9 cellular contexts compared by ENCODE assay signal in the genomic region with DNA sequence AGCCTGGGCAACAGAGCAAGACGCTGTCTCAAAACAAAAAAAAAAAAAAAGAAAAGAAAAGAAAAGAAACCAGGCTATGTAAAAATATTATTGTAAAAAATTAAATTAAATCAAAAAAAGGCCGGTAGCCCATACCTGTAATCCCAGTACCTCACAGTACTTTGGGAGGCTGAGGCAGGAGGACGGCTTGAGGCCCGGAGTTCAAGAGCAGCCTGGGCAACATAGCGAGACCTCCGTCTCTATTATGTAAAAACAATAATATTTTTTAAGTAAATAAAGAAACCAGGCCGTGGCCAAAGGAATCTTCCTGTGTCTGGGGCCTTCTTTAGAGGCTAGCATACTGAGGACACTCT. TPM values are rescaled to one million over a fixed set of nuclear protein-coding genes. Genes with fewer than 3 reads are reported as not detected.
DNase-seq lines count a peak whose midpoint lies in the region; ATAC-seq and TF ChIP-seq lines count a peak whose summit lies in the region.
"Had no signal": no experiment of that assay in that cellular context is flagged by ENCODE, and none has a peak within 500 bp of the region (broad histone marks: within the 10 kb centered on the region; RNA-seq: fewer than 3 reads in every experiment).

No MANE protein-coding gene starts in this region.

- H3K79me1 ChIP-seq in mesendoderm (ENCODE audit: low read length): peaks cover 11% of the 10 kb centered on the region

- no peak overlapping the region for H4K8ac ChIP-seq in mesendoderm (ENCODE audit: low read depth, low read length)

- ATAC-seq in heart left ventricle: no peak
- ATAC-seq in left ventricle myocardium superior: no peak
- ATAC-seq in upper lobe of left lung (ENCODE audit: low FRiP score in 2 of 2): no peak
- ATAC-seq in HG02571 (IDR thresholded peaks at IDR 0.05; ENCODE audit: unreplicated experiment): no peak
- no peak for ATAC-seq in left colon

- H2BK120ac ChIP-seq in mesendoderm (ENCODE audit: low read depth, low read length): no peak overlapping the region

- peaks cover 13% of the 10 kb centered on the region for H3K79me2 ChIP-seq in mesendoderm (ENCODE audit: control insufficient read depth, insufficient read depth, low read length)

- CTCF ChIA-PET in MCF 10A (lab: Yijun Ruan, JAX): no interaction called here

- H3K4me3 ChIP-seq in heart left ventricle (peak overlapping the region; percentile 80 to 100 (median 95)), mesendoderm (ENCODE audit: low read length) (no peak overlapping the region), upper lobe of left lung (peak overlapping the region in 3 of 4 donors; percentile 67 to 93 (median 93))

- peaks cover 38% of the 10 kb centered on the region for H3K4me1 Mint-ChIP-seq in MCF 10A (ENCODE audit: insufficient read depth, unreplicated experiment)

- H3K9me3 Mint-ChIP-seq in MCF 10A (ENCODE audit: unreplicated experiment): no peaks in the 10 kb centered on the region

- peak overlapping the region; percentile 95 for H3K56ac ChIP-seq in mesendoderm (ENCODE audit: low read length)

- peaks cover 0 to 24% (median 23%) of the 10 kb centered on the region in 9 donors for H3K36me3 ChIP-seq in heart left ventricle
- H3K36me3 ChIP-seq in mesendoderm (ENCODE audit: control insufficient read depth, insufficient read depth, low read length): peaks cover 5% of the 10 kb centered on the region
- peaks cover 13 to 22% (median 17%) of the 10 kb centered on the region in 4 donors for H3K36me3 ChIP-seq in upper lobe of left lung

- DNase-seq in heart left ventricle (no peak), left ventricle myocardium superior (no peak), MCF 10A (ENCODE audit: unreplicated experiment) (no peak), mesendoderm (no peak), upper lobe of left lung (no peak), GM10266 (ENCODE audit: extremely low spot score) (no peak), left colon (no peak)

- H3K36me3 Mint-ChIP-seq in MCF 10A (ENCODE audit: insufficient read depth, unreplicated experiment): peaks cover 30% of the 10 kb centered on the region

- POLR2A ChIA-PET in MCF 10A (lab: Yijun Ruan, JAX): interaction anchor here (1.0 to 2.3 kb wide), 10 partner anchors 8 to 85 kb away, joined by 3 to 40 read pairs (median 9); a partner anchor contains a TSS

- TF ChIP-seq CTCF in heart left ventricle (IDR thresholded peaks at IDR 0.05) (no peak), MCF 10A (IDR thresholded peaks at IDR 0.05; ENCODE audit: unreplicated experiment) (no peak), upper lobe of left lung (IDR thresholded peaks at IDR 0.05) (no peak), GM10266 (IDR thresholded peaks at IDR 0.05; ENCODE audit: control insufficient read depth, insufficient read depth, low read depth, missing control alignments) (no peak)

- no peak overlapping the region for H3K27ac Mint-ChIP-seq in MCF 10A (ENCODE audit: low read depth, unreplicated experiment)

- H2AK5ac ChIP-seq in mesendoderm (ENCODE audit: low read length): no peak overlapping the region

- no peak overlapping the region for H2BK5ac ChIP-seq in mesendoderm (ENCODE audit: low read length)

- intact Hi-C loops in heart left ventricle (cut with DNase I) (loop anchor here in 3 of 10 donors (1.0 kb wide), 2 partner anchors 11 to 13 kb away; a partner anchor contains a TSS), left ventricle myocardium superior (cut with micrococcal nuclease) (no loop called here), MCF 10A (cut with micrococcal nuclease) (loop anchor here (1.0 kb wide), 1 partner anchor 12 kb away; no protein-coding TSS in a partner anchor), left colon (cut with DNase I, micrococcal nuclease) (no loop called here)

- peak overlapping the region; percentile 74 for H3K4me2 ChIP-seq in mesendoderm (ENCODE audit: low read length)

- H3K23ac ChIP-seq in mesendoderm (ENCODE audit: low read length): no peak overlapping the region

- H3K27ac ChIP-seq in heart left ventricle (peak overlapping the region; percentile 93 to 100 (median 99)), mesendoderm (ENCODE audit: low read depth, low read length) (peak overlapping the region; percentile 82), upper lobe of left lung (peak overlapping the region; percentile 96 to 100 (median 98))

- H3K4me3 Mint-ChIP-seq in MCF 10A (ENCODE audit: unreplicated experiment): peak overlapping the region; percentile 97

- H3K4me1 ChIP-seq in heart left ventricle (peaks cover 0 to 30% (median 16%) of the 10 kb centered on the region in 12 donors), mesendoderm (ENCODE audit: control insufficient read depth, low read depth, low read length) (peaks cover 3% of the 10 kb centered on the region), upper lobe of left lung (peaks cover 15 to 36% (median 25%) of the 10 kb centered on the region in 4 donors)

- H3K27me3 ChIP-seq in heart left ventricle: no peaks in the 10 kb centered on the region
- no peaks in the 10 kb centered on the region for H3K27me3 ChIP-seq in mesendoderm (ENCODE audit: insufficient read depth, low read length, poor library complexity)
- no peaks in the 10 kb centered on the region for H3K27me3 ChIP-seq in upper lobe of left lung

- H3K27me3 Mint-ChIP-seq in MCF 10A (ENCODE audit: insufficient read depth, unreplicated experiment): no peaks in the 10 kb centered on the region

- no TSS peak for BruUV-seq in MCF 10A (replicated peaks; lab: Mats Ljungman, UMichigan)

- H2BK15ac ChIP-seq in mesendoderm (replicated peaks; ENCODE audit: low read depth): no peak overlapping the region

- peak overlapping the region; percentile 89 for H3K9ac ChIP-seq in mesendoderm (ENCODE audit: low read length)

- H3K4ac ChIP-seq in mesendoderm (ENCODE audit: low read depth, low read length): peak overlapping the region; percentile 72

- H4K5ac ChIP-seq in mesendoderm (ENCODE audit: low read length): no peak overlapping the region

- WGBS in heart left ventricle, 4 donors: 65 to 73% (median 69%) methylated on average over 7 of the region's 7 CpGs
- WGBS in mesendoderm (ENCODE audit: extremely low coverage, insufficient coverage, low lambda C conversion rate): no CpG with 5 or more reads among the region's 7 CpGs
- 36 to 51% methylated on average over 7 of the region's 7 CpGs for WGBS in upper lobe of left lung, 2 donors

- no peak for TF ChIP-seq EP300 in upper lobe of left lung (IDR thresholded peaks at IDR 0.05)

- H3K9me3 ChIP-seq in heart left ventricle (no peaks in the 10 kb centered on the region), upper lobe of left lung (no peaks in the 10 kb centered on the region)

- TF ChIP-seq POLR2A in heart left ventricle (IDR thresholded peaks at IDR 0.05) (no peak), upper lobe of left lung (IDR thresholded peaks at IDR 0.05) (no peak)

- H3K18ac ChIP-seq in mesendoderm (ENCODE audit: low read length): peak overlapping the region; percentile 53

RNA-seq across cellular contexts. Expression of a gene that starts 0.8 kb away (rescaled TPM):
- total RNA-seq in heart left ventricle (1,000 to 10,000 TPM in 1 of 9 donors, 100 to 1,000 TPM in 8; 272 to 1,054 (median 860) TPM), left ventricle myocardium superior (838 TPM), MCF 10A (2022) (666 and 788 TPM in 2 replicates), upper lobe of left lung (100 to 1,000 TPM; 144 to 746 (median 340) TPM), left colon (100 to 1,000 TPM; 757 to 814 TPM)
- 1,000 to 10,000 TPM in 1 of 2 donors, 100 to 1,000 TPM in 1; 956 to 1,083 TPM for polyA plus RNA-seq in heart left ventricle
- 487 TPM for polyA plus RNA-seq in mesendoderm (2013, experiment 1 of 2)
- 492 TPM for polyA plus RNA-seq in mesendoderm (2013, experiment 2 of 2)

RNA-seq across cellular contexts. Expression of a gene that starts 13.2 kb away (rescaled TPM):
- total RNA-seq in heart left ventricle (1,000 to 10,000 TPM in 7 of 9 donors, 100 to 1,000 TPM in 2; 414 to 2,982 (median 2,187) TPM), left ventricle myocardium superior (3,262 TPM), MCF 10A (2022) (not detected in 2 replicates), upper lobe of left lung (10 to 100 TPM in 5 of 6 donors, not detected in 1; 12.4 to 95.1 (median 24.0) TPM), left colon (10 to 100 TPM in 1 of 2 donors, 1 to 10 TPM in 1; 5.5 to 21.3 TPM)
- 1,000 to 10,000 TPM in 1 of 2 donors, 100 to 1,000 TPM in 1; 470 to 2,188 TPM for polyA plus RNA-seq in heart left ventricle
- polyA plus RNA-seq in mesendoderm (2013, experiment 1 of 2): 1.2 TPM
- polyA plus RNA-seq in mesendoderm (2013, experiment 2 of 2): 1.4 TPM
- total RNA-seq: M059J had no signal

RNA-seq across cellular contexts. Expression of a gene that starts 23.8 kb away (rescaled TPM):
- total RNA-seq in heart left ventricle (100 to 1,000 TPM in 6 of 9 donors, 10 to 100 TPM in 3; 89.8 to 146 (median 111) TPM), left ventricle myocardium superior (93.7 TPM), MCF 10A (2022) (101 and 122 TPM in 2 replicates), upper lobe of left lung (100 to 1,000 TPM in 4 of 6 donors, 10 to 100 TPM in 2; 31.4 to 151 (median 109) TPM), left colon (100 to 1,000 TPM in 1 of 2 donors, 10 to 100 TPM in 1; 90.0 to 102 TPM)
- 100 to 1,000 TPM; 109 to 171 TPM for polyA plus RNA-seq in heart left ventricle
- polyA plus RNA-seq in mesendoderm (2013, experiment 1 of 2): 243 TPM
- polyA plus RNA-seq in mesendoderm (2013, experiment 2 of 2): 228 TPM

RNA-seq across cellular contexts. Expression of a gene that starts 24.4 kb away (rescaled TPM):
- 100 to 1,000 TPM in 5 of 9 donors, 10 to 100 TPM in 4; 80.4 to 153 (median 107) TPM for total RNA-seq in heart left ventricle
- polyA plus RNA-seq in heart left ventricle: 100 to 1,000 TPM in 1 of 2 donors, 10 to 100 TPM in 1; 93.1 to 180 TPM
- 157 TPM for total RNA-seq in left ventricle myocardium superior
- total RNA-seq in MCF 10A (2022): 112 and 126 TPM in 2 replicates
- polyA plus RNA-seq in mesendoderm (2013, experiment 1 of 2): 255 TPM
- polyA plus RNA-seq in mesendoderm (2013, experiment 2 of 2): 263 TPM
- 10 to 100 TPM; 36.2 to 81.7 (median 53.7) TPM for total RNA-seq in upper lobe of left lung
- 10 to 100 TPM; 39.4 to 42.7 TPM for total RNA-seq in left colon

RNA-seq across cellular contexts. Expression of a gene that starts 28.2 kb away (rescaled TPM):
- not detected for total RNA-seq in heart left ventricle
- not detected for polyA plus RNA-seq in heart left ventricle
- not detected for total RNA-seq in left ventricle myocardium superior
- total RNA-seq in MCF 10A (2022): not detected in 2 replicates
- polyA plus RNA-seq in mesendoderm (2013, experiment 1 of 2): 0.20 TPM
- polyA plus RNA-seq in mesendoderm (2013, experiment 2 of 2): 0.11 TPM
- not detected for total RNA-seq in upper lobe of left lung
- not detected for total RNA-seq in left colon

Comparison
In these comparisons a context has a peak if more than half of its experiments do, and no peak if none do; other contexts are left out.
1. RNA of a gene that starts 13.2 kb away (total RNA-seq): 3,262 TPM in left ventricle myocardium superior (single experiment) and 414 to 2,982 TPM in heart left ventricle; 12.4 to 95.1 TPM in upper lobe of left lung, 5.5 to 21.3 TPM in left colon and not detected in MCF 10A; every median in the first group is over 4 times any median in the second.
2. Peak in every context shown above with its lines, with median percentiles within 50 percentile points of each other: H3K27ac ChIP-seq.